ENCODE assay signal across 9 cellular contexts in the genomic region with DNA sequence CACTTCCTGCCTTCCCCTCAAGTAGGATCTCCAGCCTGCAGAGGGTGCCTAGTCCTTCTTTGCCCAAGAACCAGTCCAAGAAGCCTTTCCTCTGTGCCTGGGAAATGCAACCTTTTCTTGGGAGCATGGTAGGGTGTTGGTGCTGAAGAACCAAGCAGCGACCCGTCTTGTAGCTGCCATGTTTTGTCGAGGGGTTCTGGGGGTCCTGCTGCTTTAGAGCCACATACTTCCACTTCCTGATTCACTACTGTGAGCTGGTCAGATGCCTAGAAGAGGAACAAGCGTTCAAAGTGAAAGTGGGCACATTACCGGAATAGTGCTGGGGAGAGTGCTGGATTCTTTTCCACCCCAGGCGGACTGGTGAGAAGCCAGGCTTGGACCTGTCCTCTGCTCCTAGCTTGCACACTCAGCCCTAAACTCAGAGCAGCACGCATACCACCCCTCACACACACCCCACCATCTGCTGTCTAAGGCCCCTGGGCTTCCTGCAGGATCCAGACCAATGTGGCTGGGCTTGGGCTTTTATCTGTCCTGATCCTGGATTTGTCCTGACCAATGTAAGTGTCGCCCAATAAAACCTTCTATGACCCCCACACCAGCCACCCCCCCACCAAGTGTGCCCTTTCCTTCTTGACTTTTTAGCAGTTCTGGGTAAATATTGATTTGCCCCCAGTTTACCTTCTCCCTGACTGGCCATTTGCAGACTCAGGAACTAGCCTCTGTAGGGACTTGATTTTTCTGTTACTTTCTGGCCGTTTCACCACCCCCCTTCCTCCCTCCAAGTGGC. TPM values are rescaled to one million over a fixed set of nuclear protein-coding genes. Genes with fewer than 3 reads are reported as not detected.
DNase-seq lines count a peak whose midpoint lies in the region; ATAC-seq, FAIRE-seq and TF ChIP-seq lines count a peak whose summit lies in the region.
"Had no signal": no experiment of that assay in that cellular context is flagged by ENCODE, and none has a peak within 500 bp of the region (broad histone marks: within the 10 kb centered on the region; RNA-seq: fewer than 3 reads in every experiment).

No MANE protein-coding gene starts in this region.

- H3K9me3 ChIP-seq in endothelial cell of umbilical vein (replicated peaks; ENCODE audit: control insufficient read depth, insufficient read depth, low read length) = no peaks in the 10 kb centered on the region

- in situ Hi-C loops in brain microvascular endothelial cell (cut with HindIII; ENCODE audit: low pct_ligation_motif_present, low sequenced_read_pairs) = loop anchor here (25.0 kb wide), 1 partner anchor 386 kb away; no protein-coding TSS in a partner anchor
- in situ Hi-C loops in GM13976 (cut with MboI; ENCODE audit: low sequenced_read_pairs, unreplicated experiment) = loop anchor here (10.0 to 25.0 kb wide), 2 partner anchors 383 to 586 kb away; no protein-coding TSS in a partner anchor

- POLR2A ChIA-PET in endothelial cell of umbilical vein (lab: Charles Lee) = no interaction called here

- H2AFZ ChIP-seq in endothelial cell of umbilical vein (ENCODE audit: low read depth, low read length) = no peak overlapping the region

- no peaks in the 10 kb centered on the region for H3K36me3 ChIP-seq in endothelial cell of umbilical vein (ENCODE audit: control insufficient read depth in 2 of 2, extremely low read depth in 1 of 2, insufficient read depth in 2 of 2, low read length in 2 of 2)
- H3K36me3 ChIP-seq in brain microvascular endothelial cell (replicated peaks) = no peaks in the 10 kb centered on the region

- intact Hi-C loops in endothelial cell of umbilical vein (cut with micrococcal nuclease) = loop anchor here (2.0 kb wide), 1 partner anchor 37 kb away; no protein-coding TSS in a partner anchor

- H3K9me1 ChIP-seq in endothelial cell of umbilical vein (replicated peaks; ENCODE audit: control insufficient read depth, extremely low read depth, insufficient read depth, low read length) = no peaks in the 10 kb centered on the region

- dilution Hi-C loops in endothelial cell of umbilical vein (cut with MboI; ENCODE audit: extremely low pct_ligation_motif_present, low sequenced_read_pairs) = no loop called here

- no peak for DNase-seq in stimulated activated naive CD8-positive, alpha-beta T cell treated with anti-CD3 and anti-CD28 coated beads, Interleukin-15, Interleukin-2, amounts not matched to agents 100 U/mL and 50 U/mL, for 24 hours
- DNase-seq in endothelial cell of umbilical vein (ENCODE audit: low read depth, low spot score) (no peak), brain microvascular endothelial cell (no peak), hepatic stellate cell (ENCODE audit: low spot score) (no peak), GM13976 (ENCODE audit: low spot score) (no peak)
- DNase-seq: DND-41 had no signal

- H3K27me3 Mint-ChIP-seq in stimulated activated naive CD8-positive, alpha-beta T cell treated with anti-CD3 and anti-CD28 coated beads, Interleukin-15, Interleukin-2, amounts not matched to agents 100 ng/mL and 50 ng/mL, for 24 hours = peaks cover 92% of the 10 kb centered on the region

- no TSS peak for BruUV-seq in endothelial cell of umbilical vein (replicated peaks; lab: Mats Ljungman, UMichigan)

- no peaks in the 10 kb centered on the region for H3K9me3 Mint-ChIP-seq in stimulated activated naive CD8-positive, alpha-beta T cell treated with anti-CD3 and anti-CD28 coated beads, Interleukin-15, Interleukin-2, amounts not matched to agents 100 ng/mL and 50 ng/mL, for 24 hours

- no peak overlapping the region for H3K4me3 ChIP-seq in endothelial cell of umbilical vein (replicated peaks in 1 of 3; ENCODE audit: insufficient read depth in 1 of 3, low read depth in 1 of 3, low read length in 3 of 3)
- H3K4me3 ChIP-seq in brain microvascular endothelial cell (ENCODE audit: low read depth, low read length) = no peak overlapping the region

- H3K27me3 ChIP-seq in endothelial cell of umbilical vein (ENCODE audit: control insufficient read depth in 2 of 2, insufficient read depth in 2 of 2, low read length in 2 of 2) = peaks cover 79 to 94% of the 10 kb centered on the region in 2 experiments
- H3K27me3 ChIP-seq in brain microvascular endothelial cell (replicated peaks) = peaks cover 92% of the 10 kb centered on the region

- no peak for TF ChIP-seq POLR2A in endothelial cell of umbilical vein (IDR thresholded peaks at IDR 0.05; ENCODE audit: low read depth, low read length)

- peaks cover 55% of the 10 kb centered on the region for H3K4me1 Mint-ChIP-seq in stimulated activated naive CD8-positive, alpha-beta T cell treated with anti-CD3 and anti-CD28 coated beads, Interleukin-15, Interleukin-2, amounts not matched to agents 100 ng/mL and 50 ng/mL, for 24 hours (ENCODE audit: low read depth)

- FAIRE-seq in endothelial cell of umbilical vein (lab: Jason Lieb, UNC) = no peak

- H3K4me1 ChIP-seq in endothelial cell of umbilical vein (ENCODE audit: control insufficient read depth, extremely low read depth, insufficient read depth, low read length) = peaks cover 26% of the 10 kb centered on the region

- H3K4me2 ChIP-seq in endothelial cell of umbilical vein (ENCODE audit: insufficient read depth, low read length) = peak overlapping the region; percentile 4

- no peak overlapping the region for H3K9ac ChIP-seq in endothelial cell of umbilical vein (replicated peaks; ENCODE audit: extremely low read depth, insufficient read depth, low read length)

- H3K79me2 ChIP-seq in endothelial cell of umbilical vein (ENCODE audit: control insufficient read depth, insufficient read depth, low read length) = no peaks in the 10 kb centered on the region

- H3K36me3 Mint-ChIP-seq in stimulated activated naive CD8-positive, alpha-beta T cell treated with anti-CD3 and anti-CD28 coated beads, Interleukin-15, Interleukin-2, amounts not matched to agents 100 ng/mL and 50 ng/mL, for 24 hours (ENCODE audit: low read depth) = no peaks in the 10 kb centered on the region

- no peak for ATAC-seq in stimulated activated naive CD8-positive, alpha-beta T cell treated with anti-CD3 and anti-CD28 coated beads, Interleukin-15, Interleukin-2, amounts not matched to agents 100 U/mL and 50 U/mL, for 24 hours

- peak overlapping the region; percentile 12 for H3K4me3 Mint-ChIP-seq in stimulated activated naive CD8-positive, alpha-beta T cell treated with anti-CD3 and anti-CD28 coated beads, Interleukin-15, Interleukin-2, amounts not matched to agents 100 ng/mL and 50 ng/mL, for 24 hours

- CTCF ChIA-PET in endothelial cell of umbilical vein (lab: Charles Lee) = interaction anchor here (0.8 to 2.4 kb wide), 4 partner anchors 9 to 892 kb away, joined by 3 to 6 read pairs (median 4); no protein-coding TSS in a partner anchor

- TF ChIP-seq CTCF in endothelial cell of umbilical vein (IDR thresholded peaks at IDR 0.05; ENCODE audit: extremely low read depth in 1 of 2, insufficient read depth in 1 of 2, low read depth in 1 of 2, low read length in 2 of 2) = no peak
- no peak for TF ChIP-seq CTCF in brain microvascular endothelial cell (IDR thresholded peaks at IDR 0.05; ENCODE audit: low read depth, low read length, missing control alignments)
- TF ChIP-seq CTCF in GM13976 (IDR thresholded peaks at IDR 0.05; ENCODE audit: borderline replicate concordance, control extremely low read depth, extremely low read depth, insufficient read depth, missing control alignments) = no peak

- no peak overlapping the region for H3K27ac Mint-ChIP-seq in stimulated activated naive CD8-positive, alpha-beta T cell treated with anti-CD3 and anti-CD28 coated beads, Interleukin-15, Interleukin-2, amounts not matched to agents 100 ng/mL and 50 ng/mL, for 24 hours

- no peak overlapping the region for H3K27ac ChIP-seq in endothelial cell of umbilical vein (ENCODE audit: insufficient read depth, low read depth, low read length)
- H3K27ac ChIP-seq in brain microvascular endothelial cell = no peak overlapping the region

- no peaks in the 10 kb centered on the region for H4K20me1 ChIP-seq in endothelial cell of umbilical vein (replicated peaks; ENCODE audit: control insufficient read depth, extremely low read depth, insufficient read depth, low read length)

RNA-seq across cellular contexts. Expression of a gene that starts 1.5 kb away (rescaled TPM):
- total RNA-seq in endothelial cell of umbilical vein = 0.09 and 0.22 TPM in 2 replicates
- polyA plus RNA-seq in endothelial cell of umbilical vein = 0.02 TPM in 1 of 2 replicates, not detected in the other
- polyA plus RNA-seq in endothelial cell of umbilical vein (2011; cell fraction: cytosol; rRNA removed) = 0.01 TPM in 2 replicates
- polyA plus RNA-seq in endothelial cell of umbilical vein (2011; cell fraction: nucleus; rRNA removed) = 0.03 TPM in 1 of 2 replicates, not detected in the other
- not detected in 2 replicates for polyA plus RNA-seq in endothelial cell of umbilical vein (2012)
- polyA minus RNA-seq in endothelial cell of umbilical vein = not detected in 2 replicates
- 0.72 TPM for polyA minus RNA-seq in endothelial cell of umbilical vein (2011; cell fraction: cytosol; rRNA and poly(A)+ RNA removed)
- polyA minus RNA-seq in endothelial cell of umbilical vein (2011; cell fraction: nucleus; rRNA and poly(A)+ RNA removed) = not detected in 2 replicates
- total RNA-seq: epithelial cell of proximal tubule; T-helper 2 cell treated with Interferon-gamma antibody and Interleukin-4, amounts not matched to agents 100 ng/mL and 5 ng/mL, for 36 hours had no signal

RNA-seq across cellular contexts. Expression of a gene that starts 16.4 kb away (rescaled TPM):
- 15.2 and 16.7 TPM in 2 replicates for total RNA-seq in endothelial cell of umbilical vein
- 10.4 and 10.8 TPM in 2 replicates for polyA plus RNA-seq in endothelial cell of umbilical vein
- 8.2 and 9.7 TPM in 2 replicates for polyA plus RNA-seq in endothelial cell of umbilical vein (2011; cell fraction: cytosol; rRNA removed)
- polyA plus RNA-seq in endothelial cell of umbilical vein (2011; cell fraction: nucleus; rRNA removed) = 4.6 and 5.5 TPM in 2 replicates
- 11.6 TPM in 2 replicates for polyA plus RNA-seq in endothelial cell of umbilical vein (2012)
- 6.6 and 8.6 TPM in 2 replicates for polyA minus RNA-seq in endothelial cell of umbilical vein
- polyA minus RNA-seq in endothelial cell of umbilical vein (2011; cell fraction: cytosol; rRNA and poly(A)+ RNA removed) = 2.8 TPM
- polyA minus RNA-seq in endothelial cell of umbilical vein (2011; cell fraction: nucleus; rRNA and poly(A)+ RNA removed) = 3.6 and 3.7 TPM in 2 replicates
- total RNA-seq: T-helper 2 cell treated with Interferon-gamma antibody and Interleukin-4, amounts not matched to agents 100 ng/mL and 5 ng/mL, for 36 hours had no signal

RNA-seq across cellular contexts. Expression of a gene that starts 27.3 kb away (rescaled TPM):
- 24.4 and 27.6 TPM in 2 replicates for total RNA-seq in endothelial cell of umbilical vein
- polyA plus RNA-seq in endothelial cell of umbilical vein = 23.7 and 30.3 TPM in 2 replicates
- 15.8 and 19.0 TPM in 2 replicates for polyA plus RNA-seq in endothelial cell of umbilical vein (2011; cell fraction: cytosol; rRNA removed)
- polyA plus RNA-seq in endothelial cell of umbilical vein (2011; cell fraction: nucleus; rRNA removed) = 16.7 TPM in 2 replicates
- polyA plus RNA-seq in endothelial cell of umbilical vein (2012) = 15.1 and 20.3 TPM in 2 replicates
- polyA minus RNA-seq in endothelial cell of umbilical vein = 24.4 and 30.3 TPM in 2 replicates
- 3.2 TPM for polyA minus RNA-seq in endothelial cell of umbilical vein (2011; cell fraction: cytosol; rRNA and poly(A)+ RNA removed)
- 8.0 and 9.1 TPM in 2 replicates for polyA minus RNA-seq in endothelial cell of umbilical vein (2011; cell fraction: nucleus; rRNA and poly(A)+ RNA removed)
- total RNA-seq: T-helper 2 cell treated with Interferon-gamma antibody and Interleukin-4, amounts not matched to agents 100 ng/mL and 5 ng/mL, for 36 hours had no signal

RNA-seq across cellular contexts. Expression of a gene that starts 36.1 kb away (rescaled TPM):
- total RNA-seq in endothelial cell of umbilical vein = 61.6 and 62.9 TPM in 2 replicates
- polyA plus RNA-seq in endothelial cell of umbilical vein = 47.2 and 84.1 TPM in 2 replicates
- 44.6 and 46.3 TPM in 2 replicates for polyA plus RNA-seq in endothelial cell of umbilical vein (2011; cell fraction: cytosol; rRNA removed)
- 94.3 and 108 TPM in 2 replicates for polyA plus RNA-seq in endothelial cell of umbilical vein (2011; cell fraction: nucleus; rRNA removed)
- polyA plus RNA-seq in endothelial cell of umbilical vein (2012) = 32.3 and 47.7 TPM in 2 replicates
- polyA minus RNA-seq in endothelial cell of umbilical vein = 8.0 and 11.3 TPM in 2 replicates
- polyA minus RNA-seq in endothelial cell of umbilical vein (2011; cell fraction: cytosol; rRNA and poly(A)+ RNA removed) = not detected
- polyA minus RNA-seq in endothelial cell of umbilical vein (2011; cell fraction: nucleus; rRNA and poly(A)+ RNA removed) = 14.0 and 22.7 TPM in 2 replicates
- total RNA-seq: T-helper 2 cell treated with Interferon-gamma antibody and Interleukin-4, amounts not matched to agents 100 ng/mL and 5 ng/mL, for 36 hours had no signal

RNA-seq across cellular contexts. Expression of a gene that starts 41.2 kb away (rescaled TPM):
- total RNA-seq in endothelial cell of umbilical vein = not detected in 2 replicates
- polyA plus RNA-seq in endothelial cell of umbilical vein = not detected in 2 replicates
- polyA plus RNA-seq in endothelial cell of umbilical vein (2011; cell fraction: cytosol; rRNA removed) = not detected in 2 replicates
- not detected in 2 replicates for polyA plus RNA-seq in endothelial cell of umbilical vein (2011; cell fraction: nucleus; rRNA removed)
- not detected in 2 replicates for polyA plus RNA-seq in endothelial cell of umbilical vein (2012)
- not detected in 2 replicates for polyA minus RNA-seq in endothelial cell of umbilical vein
- not detected for polyA minus RNA-seq in endothelial cell of umbilical vein (2011; cell fraction: cytosol; rRNA and poly(A)+ RNA removed)
- not detected in 2 replicates for polyA minus RNA-seq in endothelial cell of umbilical vein (2011; cell fraction: nucleus; rRNA and poly(A)+ RNA removed)
- total RNA-seq: epithelial cell of proximal tubule; T-helper 2 cell treated with Interferon-gamma antibody and Interleukin-4, amounts not matched to agents 100 ng/mL and 5 ng/mL, for 36 hours had no signal
